Comparison of ENCODE assay signal across 8 cellular contexts in genomic region chr16:30921748-30922419, GRCh38. TPM values are rescaled to one million over a fixed set of nuclear protein-coding genes. Genes with fewer than 3 reads are reported as not detected.
DNase-seq lines count a peak whose midpoint lies in the region; ATAC-seq and TF ChIP-seq lines count a peak whose summit lies in the region.

No MANE protein-coding gene starts in this region.

- no peaks in the 10 kb centered on the region for H3K9me2 ChIP-seq in OCI-LY1 (ENCODE audit: low read depth, low read length)

- H2AFZ ChIP-seq in OCI-LY1 (ENCODE audit: low read length): peak overlapping the region; percentile 28; the same call in 1 of the 2 replicates

- no peaks in the 10 kb centered on the region for H3F3A ChIP-seq in OCI-LY1 (ENCODE audit: insufficient read depth, low read length)

- no peaks in the 10 kb centered on the region for H4K20me1 ChIP-seq in OCI-LY1 (ENCODE audit: insufficient read depth, low read length)

- H3K4me2 ChIP-seq in OCI-LY1 (ENCODE audit: low read length): peak overlapping the region; percentile 91

- TF ChIP-seq CTCF in OCI-LY1 (IDR thresholded peaks at IDR 0.05; ENCODE audit: low read length): peak; percentile 97

- H3K9me3 ChIP-seq in OCI-LY1 (ENCODE audit: low read length): no peaks in the 10 kb centered on the region

- ATAC-seq in GM21367 (IDR thresholded peaks at IDR 0.05; ENCODE audit: unreplicated experiment): no peak

- DNase-seq in GM04504 (ENCODE audit: low read depth) (peak; percentile 67), HuH-7.5 (ENCODE audit: low spot score) (peak; percentile 72), activated T-cell treated with anti-CD3 and anti-CD28 coated beads for 48 hours (ENCODE audit: low read depth) (peak; percentile 81), epithelial cell of prostate (ENCODE audit: low read depth, low spot score) (peak; percentile 60), mucosa of gallbladder (ENCODE audit: low spot score) (peak; percentile 91)
- peak; percentile 78 to 80 for DNase-seq in stimulated activated CD8-positive, alpha-beta memory T cell treated with anti-CD3 and anti-CD28 coated beads, Interleukin-2, amount 100 ng/mL, for 48 hours (ENCODE audit: low read depth in 2 of 2)

- peak overlapping the region; percentile 73 for H3K4me3 ChIP-seq in OCI-LY1 (ENCODE audit: low read depth, low read length, poor library complexity, severe bottlenecking)

- H3K27ac ChIP-seq in OCI-LY1 (ENCODE audit: low read depth, low read length, poor library complexity, severe bottlenecking) (peak overlapping the region; percentile 47), epithelial cell of prostate (peak overlapping the region; percentile 90)

- H3K4me1 ChIP-seq in OCI-LY1 (ENCODE audit: insufficient read depth, low read length, severe bottlenecking): peaks cover 19% of the 10 kb centered on the region

- H3K79me2 ChIP-seq in OCI-LY1 (ENCODE audit: insufficient read depth, low read length): no peaks in the 10 kb centered on the region

- no peaks in the 10 kb centered on the region for H3K27me3 ChIP-seq in OCI-LY1 (ENCODE audit: insufficient read depth, low read length)

- H3K36me3 ChIP-seq in OCI-LY1 (ENCODE audit: insufficient read depth, low read length): no peaks in the 10 kb centered on the region

- peak overlapping the region; percentile 55; the same call in 1 of the 2 replicates for H3K9ac ChIP-seq in OCI-LY1 (ENCODE audit: low read length)

RNA-seq across cellular contexts. Expression of gene FBXL19, which starts 1.5 kb away (rescaled TPM):
- 27.7 TPM for total RNA-seq in mucosa of gallbladder

RNA-seq across cellular contexts. Expression of gene CTF1, which starts 25.5 kb away (rescaled TPM):
- 11.0 TPM for total RNA-seq in mucosa of gallbladder

RNA-seq across cellular contexts. Expression of gene ORAI3, which starts 27.0 kb away (rescaled TPM):
- total RNA-seq in mucosa of gallbladder: 34.4 TPM

RNA-seq across cellular contexts. Expression of gene BCL7C, which starts 28.0 kb away (rescaled TPM):
- 37.8 TPM for total RNA-seq in mucosa of gallbladder

RNA-seq across cellular contexts. Expression of gene SETD1A, which starts 35.7 kb away (rescaled TPM):
- 17.6 TPM for total RNA-seq in mucosa of gallbladder
